ENCODE assay signal across 23 cellular contexts in the genomic region with DNA sequence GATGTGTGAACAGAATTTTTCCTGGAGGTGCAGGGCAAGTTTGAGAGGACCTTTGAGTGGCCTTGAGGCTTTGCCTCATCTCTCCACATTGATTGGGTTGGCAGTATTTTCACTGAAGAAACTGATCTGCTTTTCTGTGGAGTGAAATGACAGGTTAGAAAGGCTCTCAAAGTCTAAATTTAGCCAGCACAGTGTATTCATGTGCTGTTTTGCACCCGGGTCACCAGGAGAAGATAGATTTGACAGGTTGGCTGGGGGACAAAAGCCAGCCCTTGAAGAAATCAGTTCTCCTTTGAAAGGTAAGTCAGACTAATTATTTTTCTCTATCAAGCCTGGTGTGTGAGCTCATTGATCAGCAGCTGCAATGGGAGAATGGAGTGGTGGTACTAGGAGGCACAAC.
"Had no signal": no experiment of that assay in that cellular context is flagged by ENCODE, and none has a peak within 500 bp of the region (broad histone marks: within the 10 kb centered on the region; RNA-seq: fewer than 3 reads in every experiment).

No MANE protein-coding gene starts in this region.

- H3K4me1 ChIP-seq: adrenal gland, breast epithelium had no signal

- DNase-seq: activated CD4-positive, alpha-beta T cell treated with anti-CD3 and anti-CD28 coated beads for 1 hour; activated CD8-positive, alpha-beta memory T cell treated with anti-CD3 and anti-CD28 coated beads for 24 hours; activated CD8-positive, alpha-beta memory T cell treated with anti-CD3 and anti-CD28 coated beads, Interleukin-2, amount 50 U/mL, for 48 hours; activated naive CD4-positive, alpha-beta T cell; activated T-cell treated with anti-CD3 and anti-CD28 coated beads, Interleukin-2, amount 50 U/mL, for 4 hours; adrenal gland; cerebellar nuclear complex; dermis blood vessel endothelial cell; effector CD8-positive, alpha-beta T cell; erythroblast; foreskin keratinocyte; hippocampal formation; kidney glomerular epithelial cell; ovary; small intestine; stimulated activated CD4-positive, alpha-beta T cell treated with anti-CD3 and anti-CD28 coated beads, Interleukin-2, amount 100 ng/mL, for 24 hours; stimulated activated naive CD8-positive, alpha-beta T cell treated with anti-CD3 and anti-CD28 coated beads, Interleukin-15, amount 100 ng/mL, for 72 hours; T-helper 1 cell had no signal

- ATAC-seq: activated T-cell treated with anti-CD3 and anti-CD28 coated beads, Interleukin-2, amount 50 U/mL, for 4 hours; foreskin keratinocyte; sciatic nerve; stimulated activated effector memory CD8-positive, alpha-beta T cell treated with anti-CD3 and anti-CD28 coated beads, Interleukin-12 subunit alpha, Interleukin-12 subunit beta, amount 100 ng/mL, for 72 hours; stimulated activated naive CD8-positive, alpha-beta T cell treated with anti-CD3 and anti-CD28 coated beads, Interleukin-15, amount 100 ng/mL, for 72 hours had no signal

- H3K36me3 ChIP-seq: adrenal gland, breast epithelium, ovary had no signal

- H3K27me3 ChIP-seq: adrenal gland, breast epithelium, foreskin keratinocyte, neutrophil, ovary, tibial nerve had no signal

- H3K9me3 ChIP-seq: adrenal gland, breast epithelium, neutrophil, ovary, tibial nerve had no signal

- H3K4me3 ChIP-seq: adrenal gland, breast epithelium, ovary, tibial nerve had no signal

- H3K27ac ChIP-seq: adrenal gland, breast epithelium, foreskin keratinocyte, neutrophil, tibial nerve had no signal
